35 cellular contexts compared by ENCODE assay signal in the genomic region with DNA sequence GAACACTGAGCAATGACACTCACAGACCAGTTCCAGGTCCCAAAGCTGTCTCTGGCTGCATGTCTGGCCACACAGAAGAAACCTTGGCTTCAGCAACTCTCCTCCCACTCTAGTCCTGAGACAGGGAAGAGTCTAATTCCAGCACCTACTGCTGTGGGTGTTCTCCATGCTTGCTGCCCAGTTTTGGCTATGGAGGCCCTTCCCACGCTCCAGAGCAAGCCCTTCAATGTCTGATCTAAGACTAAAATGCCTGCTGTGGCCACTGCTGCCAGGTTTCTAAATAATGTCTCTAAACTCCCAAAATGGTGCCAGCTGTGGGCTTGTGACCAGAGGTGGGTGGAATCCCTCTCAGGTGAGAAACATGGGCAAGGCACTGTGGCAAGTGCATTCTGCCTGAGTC.
"Had no signal": no experiment of that assay in that cellular context is flagged by ENCODE, and none has a peak within 500 bp of the region (broad histone marks: within the 10 kb centered on the region; RNA-seq: fewer than 3 reads in every experiment).

No MANE protein-coding gene starts in this region.

- H3K36me3 ChIP-seq: adrenal gland, brain microvascular endothelial cell, breast epithelium had no signal

- H3K27ac Mint-ChIP-seq: activated B cell treated with CpG ODN at 0.5 μM for 24 hours; activated CD4-positive, alpha-beta memory T cell treated with anti-CD3 and anti-CD28 coated beads for 36 hours; activated CD4-positive, alpha-beta T cell treated with anti-CD3 and anti-CD28 coated beads, Interleukin-2, amount 10 ng/mL, durations not matched to agents 24 days and 14 days; activated CD8-positive, alpha-beta T cell treated with anti-CD3 and anti-CD28 coated beads for 36 hours; activated naive CD4-positive, alpha-beta T cell treated with anti-CD3 and anti-CD28 coated beads for 36 hours; activated naive CD4-positive, alpha-beta T cell treated with anti-CD3 and anti-CD28 coated beads, Interleukin-2, amount 50 U/mL, for 72 hours; activated naive CD8-positive, alpha-beta T cell treated with anti-CD3 and anti-CD28 coated beads for 36 hours; activated T-cell treated with anti-CD3 and anti-CD28 coated beads, Interleukin-2, amount 50 U/mL, for 72 hours; activated T-helper 1 cell treated with anti-CD3 and anti-CD28 coated beads, Interleukin-12 subunit alpha, Interleukin-12 subunit beta, Interleukin-2, Interleukin-4 antibody, amounts not matched to agents 30 ng/mL and 10 ng/mL and 1 ng/mL, durations not matched to agents 14 hours and 24 hours and 36 hours; activated T-helper 17 cell treated with anti-CD3 and anti-CD28 coated beads, Interleukin-2, amount 50 U/mL, for 72 hours; T-helper 1 cell treated with Interleukin-12 subunit alpha and Interleukin-12 subunit beta and Interleukin-4 antibody, amounts not matched to agents 30 μg/mL and 1 μg/mL, for 36 hours; T-helper 2 cell treated with Interferon-gamma antibody and Interleukin-4, amounts not matched to agents 5 μg/mL and 100 μg/mL, for 36 hours had no signal

- H3K9me3 ChIP-seq: adrenal gland, body of pancreas, breast epithelium had no signal

- H3K36me3 Mint-ChIP-seq: activated CD4-positive, alpha-beta memory T cell treated with anti-CD3 and anti-CD28 coated beads for 36 hours; activated naive CD8-positive, alpha-beta T cell treated with anti-CD3 and anti-CD28 coated beads for 36 hours had no signal

- H3K27me3 Mint-ChIP-seq: activated B cell treated with CpG ODN at 0.5 μM for 24 hours; activated CD4-positive, alpha-beta memory T cell treated with anti-CD3 and anti-CD28 coated beads for 36 hours; activated CD4-positive, alpha-beta T cell treated with anti-CD3 and anti-CD28 coated beads, Interleukin-2, amount 10 ng/mL, durations not matched to agents 24 days and 14 days; activated CD8-positive, alpha-beta T cell treated with anti-CD3 and anti-CD28 coated beads for 36 hours; activated naive CD8-positive, alpha-beta T cell treated with anti-CD3 and anti-CD28 coated beads for 36 hours; activated T-helper 17 cell treated with anti-CD3 and anti-CD28 coated beads, Interleukin-2, amount 50 U/mL, for 72 hours had no signal

- H3K27ac ChIP-seq: adrenal gland, body of pancreas, brain microvascular endothelial cell, breast epithelium, VCaP had no signal

- ATAC-seq: activated CD8-positive, alpha-beta T cell treated with anti-CD3 and anti-CD28 coated beads for 36 hours; activated naive CD4-positive, alpha-beta T cell treated with anti-CD3 and anti-CD28 coated beads, Interleukin-2, amount 50 U/mL, for 72 hours; activated T-cell treated with anti-CD3 and anti-CD28 coated beads, Interleukin-2, amount 50 U/mL, for 4 hours; activated T-cell treated with anti-CD3 and anti-CD28 coated beads, Interleukin-2, amount 50 U/mL, for 72 hours; activated T-helper 17 cell treated with anti-CD3 and anti-CD28 coated beads, Interleukin-2, amount 50 U/mL, for 72 hours; body of pancreas had no signal

- DNase-seq: activated B cell treated with CpG ODN at 0.5 μM for 24 hours; activated CD4-positive, alpha-beta memory T cell treated with anti-CD3 and anti-CD28 coated beads for 36 hours; activated CD4-positive, alpha-beta T cell treated with anti-CD3 and anti-CD28 coated beads for 4 hours; activated CD4-positive, alpha-beta T cell treated with anti-CD3 and anti-CD28 coated beads, Interleukin-2, amount 10 ng/mL, durations not matched to agents 24 days and 14 days; activated CD4-positive, alpha-beta T cell treated with anti-CD3 and anti-CD28 coated beads, Interleukin-2, amount 50 U/mL, for 1 hour; activated CD4-positive, alpha-beta T cell treated with anti-CD3 and anti-CD28 coated beads, Interleukin-2, amount 50 U/mL, for 4 hours; activated CD4-positive, CD25-positive, alpha-beta regulatory T cell treated with anti-CD3 and anti-CD28 coated beads, Interleukin-2, amount 50 U/mL, for 72 hours; activated CD8-positive, alpha-beta memory T cell treated with anti-CD3 and anti-CD28 coated beads, Interleukin-2, amount 50 U/mL, for 4 hours; activated CD8-positive, alpha-beta T cell treated with anti-CD3 and anti-CD28 coated beads for 36 hours; activated effector memory CD4-positive, alpha-beta T cell treated with anti-CD3 and anti-CD28 coated beads, Interleukin-2, amount 50 U/mL, for 16 hours; activated gamma-delta T cell treated with Interleukin-2 at 50 U/mL for 16 hours; activated naive CD4-positive, alpha-beta T cell; activated naive CD4-positive, alpha-beta T cell treated with anti-CD3 and anti-CD28 coated beads for 36 hours; activated naive CD4-positive, alpha-beta T cell treated with anti-CD3 and anti-CD28 coated beads, Interleukin-2, amount 50 U/mL, for 16 hours; activated naive CD8-positive, alpha-beta T cell treated with anti-CD3 and anti-CD28 coated beads for 36 hours; activated T-cell treated with anti-CD3 and anti-CD28 coated beads for 4 hours; activated T-cell treated with anti-CD3 and anti-CD28 coated beads, Interleukin-2, amount 50 U/mL, for 1 hour; activated T-cell treated with anti-CD3 and anti-CD28 coated beads, Interleukin-2, amount 50 U/mL, for 4 hours; activated T-cell treated with anti-CD3 and anti-CD28 coated beads, Interleukin-2, amount 50 U/mL, for 72 hours; adrenal gland; amniotic stem cell; aorta; body of pancreas; brain microvascular endothelial cell; central memory CD4-positive, alpha-beta T cell; T-helper 1 cell; T-helper 2 cell; T-helper 9 cell had no signal

- H3K4me3 ChIP-seq: adrenal gland, body of pancreas, breast epithelium had no signal

- H3K4me1 Mint-ChIP-seq: activated B cell treated with CpG ODN at 0.5 μM for 24 hours; activated CD4-positive, alpha-beta T cell treated with anti-CD3 and anti-CD28 coated beads, Interleukin-2, amount 10 ng/mL, durations not matched to agents 24 days and 14 days; activated naive CD8-positive, alpha-beta T cell treated with anti-CD3 and anti-CD28 coated beads for 36 hours; activated T-helper 17 cell treated with anti-CD3 and anti-CD28 coated beads, Interleukin-2, amount 50 U/mL, for 72 hours had no signal

- H3K9me3 Mint-ChIP-seq: activated CD4-positive, alpha-beta memory T cell treated with anti-CD3 and anti-CD28 coated beads for 36 hours; activated CD4-positive, alpha-beta T cell treated with anti-CD3 and anti-CD28 coated beads, Interleukin-2, amount 10 ng/mL, durations not matched to agents 24 days and 14 days had no signal

- H3K4me1 ChIP-seq: adrenal gland, body of pancreas, breast epithelium had no signal

- H3K27me3 ChIP-seq: adrenal gland, body of pancreas, brain microvascular endothelial cell, breast epithelium had no signal

- H3K4me3 Mint-ChIP-seq: activated B cell treated with CpG ODN at 0.5 μM for 24 hours; activated CD4-positive, alpha-beta memory T cell treated with anti-CD3 and anti-CD28 coated beads for 36 hours; activated CD4-positive, alpha-beta T cell treated with anti-CD3 and anti-CD28 coated beads, Interleukin-2, amount 10 ng/mL, durations not matched to agents 24 days and 14 days; activated CD8-positive, alpha-beta T cell treated with anti-CD3 and anti-CD28 coated beads for 36 hours; activated naive CD4-positive, alpha-beta T cell treated with anti-CD3 and anti-CD28 coated beads for 36 hours; activated naive CD8-positive, alpha-beta T cell treated with anti-CD3 and anti-CD28 coated beads for 36 hours; activated T-cell treated with anti-CD3 and anti-CD28 coated beads, Interleukin-2, amount 50 U/mL, for 4 hours; activated T-cell treated with anti-CD3 and anti-CD28 coated beads, Interleukin-2, amount 50 U/mL, for 72 hours; activated T-helper 1 cell treated with anti-CD3 and anti-CD28 coated beads, Interleukin-12 subunit alpha, Interleukin-12 subunit beta, Interleukin-2, Interleukin-4 antibody, amounts not matched to agents 30 ng/mL and 10 ng/mL and 1 ng/mL, durations not matched to agents 14 hours and 24 hours and 36 hours; activated T-helper 17 cell treated with anti-CD3 and anti-CD28 coated beads, Interleukin-2, amount 50 U/mL, for 72 hours; T-helper 1 cell treated with Interleukin-12 subunit alpha and Interleukin-12 subunit beta and Interleukin-4 antibody, amounts not matched to agents 30 μg/mL and 1 μg/mL, for 36 hours; T-helper 2 cell treated with Interferon-gamma antibody and Interleukin-4, amounts not matched to agents 5 μg/mL and 100 μg/mL, for 36 hours had no signal
